16 cellular contexts compared by ENCODE assay signal in genomic region chr14:88477513-88478250, GRCh38.
"Had no signal": no experiment of that assay in that cellular context is flagged by ENCODE, and none has a peak within 500 bp of the region (broad histone marks: within the 10 kb centered on the region; RNA-seq: fewer than 3 reads in every experiment).

No MANE protein-coding gene starts in this region.

- DNase-seq: activated CD4-positive, alpha-beta T cell treated with anti-CD3 and anti-CD28 coated beads, Interleukin-2, amount 10 ng/mL, durations not matched to agents 7 days and 5 days; activated CD8-positive, alpha-beta memory T cell treated with anti-CD3 and anti-CD28 coated beads, Interleukin-2, amount 50 U/mL, for 48 hours; activated gamma-delta T cell; activated T-cell treated with anti-CD3 and anti-CD28 coated beads, Interleukin-2, amount 50 U/mL, for 72 hours; amygdala; body of pancreas; cerebellar nuclear complex; dermis blood vessel endothelial cell; sigmoid colon; stimulated activated CD4-positive, alpha-beta T cell treated with anti-CD3 and anti-CD28 coated beads, Interleukin-1b, Interleukin-23, amount 100 ng/mL, for 48 hours; stomach; testis had no signal

- H3K27ac ChIP-seq: body of pancreas, sigmoid colon, stomach, vagina had no signal

- ATAC-seq: activated T-cell treated with anti-CD3 and anti-CD28 coated beads, Interleukin-2, amount 50 U/mL, for 72 hours; body of pancreas had no signal

- H3K36me3 Mint-ChIP-seq: activated naive CD8-positive, alpha-beta T cell had no signal

- H3K9me3 ChIP-seq: body of pancreas, sigmoid colon, stomach, testis, vagina had no signal

- H3K4me3 Mint-ChIP-seq: activated CD4-positive, alpha-beta T cell treated with anti-CD3 and anti-CD28 coated beads, Interleukin-2, amount 10 ng/mL, durations not matched to agents 7 days and 5 days; activated naive CD8-positive, alpha-beta T cell; activated T-cell treated with anti-CD3 and anti-CD28 coated beads, Interleukin-2, amount 50 U/mL, for 72 hours; neural crest cell had no signal

- H3K4me3 ChIP-seq: body of pancreas, lung, sigmoid colon, stomach, vagina had no signal

- H3K27ac Mint-ChIP-seq: activated CD4-positive, alpha-beta T cell treated with anti-CD3 and anti-CD28 coated beads, Interleukin-2, amount 10 ng/mL, durations not matched to agents 7 days and 5 days; activated naive CD8-positive, alpha-beta T cell; activated T-cell treated with anti-CD3 and anti-CD28 coated beads, Interleukin-2, amount 50 U/mL, for 72 hours had no signal

- H3K9me3 Mint-ChIP-seq: activated CD4-positive, alpha-beta T cell treated with anti-CD3 and anti-CD28 coated beads, Interleukin-2, amount 10 ng/mL, durations not matched to agents 7 days and 5 days; activated T-cell treated with anti-CD3 and anti-CD28 coated beads, Interleukin-2, amount 50 U/mL, for 72 hours; neural crest cell had no signal

- H3K27me3 ChIP-seq: body of pancreas, sigmoid colon, stomach, testis, vagina had no signal

- H3K4me1 Mint-ChIP-seq: activated CD4-positive, alpha-beta T cell treated with anti-CD3 and anti-CD28 coated beads, Interleukin-2, amount 10 ng/mL, durations not matched to agents 7 days and 5 days; neural crest cell had no signal

- H3K27me3 Mint-ChIP-seq: activated CD4-positive, alpha-beta T cell treated with anti-CD3 and anti-CD28 coated beads, Interleukin-2, amount 10 ng/mL, durations not matched to agents 7 days and 5 days had no signal
